Comparison of ENCODE assay signal across 11 cellular contexts in genomic region chr20:5190444-5190843, GRCh38.
"Had no signal": no experiment of that assay in that cellular context is flagged by ENCODE, and none has a peak within 500 bp of the region (broad histone marks: within the 10 kb centered on the region; RNA-seq: fewer than 3 reads in every experiment).

No MANE protein-coding gene starts in this region.

- H3K4me3 ChIP-seq: lung, neural progenitor cell, pancreas, thyroid gland had no signal

- H3K4me1 ChIP-seq: pancreas, thyroid gland had no signal

- H2AFZ ChIP-seq: neural progenitor cell had no signal

- H3K4me2 ChIP-seq: neural progenitor cell had no signal

- H3K27ac ChIP-seq: neural progenitor cell, pancreas, thyroid gland had no signal

- H3K4me3 Mint-ChIP-seq: activated CD8-positive, alpha-beta memory T cell treated with anti-CD3 and anti-CD28 coated beads, Interleukin-2, amount 10 ng/mL, durations not matched to agents 7 days and 5 days; naive B cell; neural progenitor cell had no signal

- H3K9me3 Mint-ChIP-seq: naive B cell, neural progenitor cell had no signal

- DNase-seq: activated CD4-positive, alpha-beta T cell treated with anti-CD3 and anti-CD28 coated beads for 1 hour; activated CD4-positive, alpha-beta T cell treated with anti-CD3 and anti-CD28 coated beads, Interleukin-2, amount 50 U/mL, for 4 hours; activated CD8-positive, alpha-beta memory T cell treated with anti-CD3 and anti-CD28 coated beads, Interleukin-2, amount 10 ng/mL, durations not matched to agents 7 days and 5 days; activated T-cell treated with anti-CD3 and anti-CD28 coated beads, Interleukin-2, amount 50 U/mL, for 48 hours; left colon; naive B cell; pancreas; stimulated activated CD4-positive, alpha-beta T cell treated with anti-CD3 and anti-CD28 coated beads, Interleukin-1b, Interleukin-23, amount 100 ng/mL, for 48 hours; thyroid gland had no signal

- H3K36me3 ChIP-seq: neural progenitor cell had no signal

- H3K9me3 ChIP-seq: pancreas, thyroid gland had no signal

- H3K27ac Mint-ChIP-seq: neural progenitor cell had no signal

- H3K27me3 Mint-ChIP-seq: activated CD8-positive, alpha-beta memory T cell treated with anti-CD3 and anti-CD28 coated beads, Interleukin-2, amount 10 ng/mL, durations not matched to agents 7 days and 5 days; naive B cell had no signal

- ATAC-seq: activated CD8-positive, alpha-beta memory T cell treated with anti-CD3 and anti-CD28 coated beads, Interleukin-2, amount 10 ng/mL, durations not matched to agents 7 days and 5 days; left colon; pancreas had no signal

- H3K27me3 ChIP-seq: neural progenitor cell, pancreas, thyroid gland had no signal

- H3K9ac ChIP-seq: neural progenitor cell had no signal
